Comparison of ENCODE assay signal across 1 cellular context in the genomic region with DNA sequence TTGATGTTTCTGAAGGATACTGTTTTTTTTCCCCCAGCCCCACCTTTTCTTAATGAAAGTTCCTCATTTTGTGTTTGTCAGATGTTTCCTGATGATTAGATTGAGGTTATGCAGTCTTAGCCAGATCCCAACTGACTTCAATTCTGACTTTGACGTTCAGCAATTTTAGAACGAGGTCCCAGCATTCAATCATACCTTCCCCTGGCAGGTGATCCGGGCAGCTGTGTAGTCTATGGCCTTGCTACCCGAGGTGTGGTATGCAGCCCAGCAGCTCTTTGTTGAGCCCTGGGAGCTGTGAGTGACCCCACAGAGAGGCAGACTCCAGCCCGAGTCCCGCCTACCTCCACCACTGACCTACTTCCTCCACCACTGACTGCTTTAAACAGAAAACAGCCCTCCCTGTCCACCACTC.
TF ChIP-seq lines count a peak whose summit lies in the region.

No MANE protein-coding gene starts in this region.

TF ChIP-seq in HepG2, 621 proteins besides CTCF, POLR2A, EP300 and RAD21 (continued from another document):
- TF ChIP-seq MLXIP (CRISPR knock-in tag; IDR thresholded peaks at IDR 0.05; ENCODE audit: borderline replicate concordance) (no peak), ZNF121 (CRISPR knock-in tag; IDR thresholded peaks at IDR 0.05) (no peak), ATRX (CRISPR knock-in tag; IDR thresholded peaks at IDR 0.05; ENCODE audit: borderline replicate concordance) (no peak)
